9 cellular contexts compared by ENCODE assay signal in genomic region chr1:244654284-244655038, GRCh38. TPM values are rescaled to one million over a fixed set of nuclear protein-coding genes. Genes with fewer than 3 reads are reported as not detected.
DNase-seq lines count a peak whose midpoint lies in the region; ATAC-seq and TF ChIP-seq lines count a peak whose summit lies in the region.
"Had no signal": no experiment of that assay in that cellular context is flagged by ENCODE, and none has a peak within 500 bp of the region (broad histone marks: within the 10 kb centered on the region; RNA-seq: fewer than 3 reads in every experiment).

No MANE protein-coding gene starts in this region.

- no peak for TF ChIP-seq EP300 in ovary (IDR thresholded peaks at IDR 0.05)

- no peaks in the 10 kb centered on the region for H3K36me3 Mint-ChIP-seq in glutamatergic neuron (ENCODE audit: unreplicated experiment)

- H3K27me3 Mint-ChIP-seq in glutamatergic neuron (ENCODE audit: unreplicated experiment) = peaks cover 7% of the 10 kb centered on the region
- H3K27me3 Mint-ChIP-seq: activated naive CD8-positive, alpha-beta T cell treated with anti-CD3 and anti-CD28 coated beads for 36 hours had no signal

- peak overlapping the region; percentile 92 for H3K4me3 ChIP-seq in NB4 (ENCODE audit: low read depth, low read length)
- peak overlapping the region; percentile 82 for H3K4me3 ChIP-seq in ovary

- H3K4me3 Mint-ChIP-seq in glutamatergic neuron (ENCODE audit: unreplicated experiment) = no peak overlapping the region
- H3K4me3 Mint-ChIP-seq: activated naive CD8-positive, alpha-beta T cell treated with anti-CD3 and anti-CD28 coated beads for 36 hours had no signal

- no peaks in the 10 kb centered on the region for H3K36me3 ChIP-seq in ovary

- no peaks in the 10 kb centered on the region for H3K27me3 ChIP-seq in ovary

- intact Hi-C loops in ovary (cut with DNase I) = loop anchor here in 1 of 4 donors (10.0 kb wide), 1 partner anchor 210 kb away; the partner anchor contains the start of gene HNRNPU

- H3K27ac ChIP-seq in epithelial cell of prostate (peak overlapping the region; percentile 78), ovary (no peak overlapping the region)

- TF ChIP-seq CTCF in NB4 (IDR thresholded peaks at IDR 0.05; ENCODE audit: low read depth, low read length) (no peak), ovary (IDR thresholded peaks at IDR 0.05) (no peak), glutamatergic neuron (IDR thresholded peaks at IDR 0.05; ENCODE audit: partially characterized antibody, unreplicated experiment) (no peak)

- no peaks in the 10 kb centered on the region for H3K9me3 ChIP-seq in ovary

- no peak for ATAC-seq in left lobe of liver

- no peaks in the 10 kb centered on the region for H3K9me3 Mint-ChIP-seq in glutamatergic neuron (ENCODE audit: unreplicated experiment)
- H3K9me3 Mint-ChIP-seq: activated naive CD8-positive, alpha-beta T cell treated with anti-CD3 and anti-CD28 coated beads for 36 hours had no signal

- peaks cover 10% of the 10 kb centered on the region for H3K4me1 Mint-ChIP-seq in glutamatergic neuron (ENCODE audit: low read depth, unreplicated experiment)

- no peak for TF ChIP-seq POLR2A in NB4 (IDR thresholded peaks at IDR 0.05; ENCODE audit: extremely low read depth, insufficient read length)
- no peak for TF ChIP-seq POLR2A in ovary (IDR thresholded peaks at IDR 0.05)

- WGBS in ovary, 3 donors = 18 to 24% (median 22%) methylated on average over 4 of the region's 4 CpGs

- peaks cover 2% of the 10 kb centered on the region for H3K4me1 ChIP-seq in ovary (ENCODE audit: insufficient read depth)

- no peak overlapping the region for H3K27ac Mint-ChIP-seq in glutamatergic neuron (ENCODE audit: unreplicated experiment)
- H3K27ac Mint-ChIP-seq: activated naive CD8-positive, alpha-beta T cell treated with anti-CD3 and anti-CD28 coated beads for 36 hours had no signal

- DNase-seq in COLO829 (ENCODE audit: low spot score) (peak; percentile 40), NB4 (ENCODE audit: low read depth) (no peak), epithelial cell of prostate (ENCODE audit: low read depth, low spot score) (no peak), ovary (no peak), NCI-H345 (lab: John Stamatoyannopoulos, UW) (no peak), glutamatergic neuron (no peak), NCI-H146 (lab: John Stamatoyannopoulos, UW) (no peak), left lobe of liver (ENCODE audit: low spot score) (no peak)

RNA-seq across cellular contexts. Expression of gene DESI2, which starts 1.5 kb away (rescaled TPM):
- total RNA-seq in ovary = 10 to 100 TPM; 20.4 to 33.4 (median 23.4) TPM
- polyA plus RNA-seq in ovary = 10 to 100 TPM; 12.5 to 29.0 TPM
- 25.9 TPM for total RNA-seq in glutamatergic neuron (ENCODE audit: unreplicated experiment)
- total RNA-seq in left lobe of liver = 8.4 TPM
